In the genomic region with DNA sequence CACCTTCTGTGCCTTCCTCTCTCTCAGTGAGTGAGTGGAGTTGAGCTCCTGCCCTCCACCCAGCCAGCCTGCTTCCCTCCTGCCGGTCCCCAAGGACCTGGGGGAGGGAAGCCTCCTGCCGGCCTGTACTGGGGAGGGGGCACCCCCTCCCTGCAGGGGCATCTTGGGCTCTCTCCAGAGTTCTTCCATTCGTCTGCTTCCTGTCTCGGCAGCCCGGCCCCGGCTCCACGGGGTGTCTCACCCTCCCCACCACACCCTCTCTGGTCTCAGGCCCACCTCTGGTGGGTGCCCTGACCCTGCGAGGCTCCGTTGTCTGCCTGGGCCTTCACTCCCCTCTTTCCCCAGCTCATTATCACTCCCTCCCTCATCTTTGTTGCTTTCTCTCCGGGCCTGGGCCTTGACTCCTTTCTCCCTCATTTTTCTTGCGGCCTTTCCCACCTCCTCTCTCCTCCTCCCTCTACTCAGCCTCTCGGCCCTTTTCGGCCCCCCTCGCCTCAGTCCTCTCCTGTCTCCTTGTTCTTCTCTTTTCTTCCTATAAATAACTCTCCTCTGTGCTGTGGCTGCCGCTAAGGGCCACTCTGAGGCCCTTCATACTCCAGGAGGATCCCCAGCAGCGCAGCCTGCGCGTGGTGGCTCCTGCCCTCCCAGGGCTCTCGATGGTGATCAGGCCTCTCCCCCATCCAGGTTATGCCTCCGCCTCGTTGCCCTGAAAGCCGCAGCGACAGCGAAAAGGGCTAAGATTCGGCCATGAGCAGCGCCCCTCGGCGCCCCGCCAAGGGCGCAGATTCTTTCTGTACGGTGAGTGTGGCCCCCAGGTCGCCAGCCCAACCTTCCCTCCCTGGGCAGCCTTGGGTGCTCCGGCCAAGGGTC, we compare ENCODE assay signal across 1 cellular context.
TF ChIP-seq lines count a peak whose summit lies in the region.

No MANE protein-coding gene starts in this region.

TF ChIP-seq in HepG2, 621 proteins besides CTCF, POLR2A, EP300 and RAD21:
- TF ChIP-seq ZNF136 (CRISPR knock-in tag; IDR thresholded peaks at IDR 0.05; ENCODE audit: low read depth) (no peak), ZNF788 (CRISPR knock-in tag; IDR thresholded peaks at IDR 0.05; ENCODE audit: borderline replicate concordance) (0 out of 2 replicates have a peak, but pooled peaks have one; percentile 4), ZBTB38 (CRISPR knock-in tag; IDR thresholded peaks at IDR 0.05) (0 out of 2 replicates have a peak, but pooled peaks have one; percentile 7), ZNF12 (CRISPR knock-in tag; IDR thresholded peaks at IDR 0.05) (no peak), PAWR (CRISPR knock-in tag; IDR thresholded peaks at IDR 0.05; ENCODE audit: borderline replicate concordance) (no peak), KLF16 (CRISPR knock-in tag; IDR thresholded peaks at IDR 0.05) (no peak), SRSF1 (optimal IDR thresholded peaks at IDR 0.05; ENCODE audit: low read depth, low read length) (peak; percentile 13), ZNF768 (CRISPR knock-in tag; IDR thresholded peaks at IDR 0.05) (peak; percentile 72; the same call in 1 of the 2 replicates), ZNF225 (CRISPR knock-in tag; IDR thresholded peaks at IDR 0.05) (0 out of 2 replicates have a peak, but pooled peaks have one; percentile 25), AGO1 (IDR thresholded peaks at IDR 0.05; ENCODE audit: low read depth, low read length, poor library complexity, severe bottlenecking) (peak; percentile 0), ZNF274 (CRISPR knock-in tag; IDR thresholded peaks at IDR 0.05) (0 out of 2 replicates have a peak, but pooled peaks have one; percentile 15), HIVEP1 (CRISPR knock-in tag; IDR thresholded peaks at IDR 0.05) (no peak), ZSCAN22 (CRISPR knock-in tag; IDR thresholded peaks at IDR 0.05) (no peak), ZNF83 (CRISPR knock-in tag; IDR thresholded peaks at IDR 0.05; ENCODE audit: borderline replicate concordance) (no peak), ZNF251 (CRISPR knock-in tag; IDR thresholded peaks at IDR 0.05) (no peak)
- TF ChIP-seq, protein P1, sequence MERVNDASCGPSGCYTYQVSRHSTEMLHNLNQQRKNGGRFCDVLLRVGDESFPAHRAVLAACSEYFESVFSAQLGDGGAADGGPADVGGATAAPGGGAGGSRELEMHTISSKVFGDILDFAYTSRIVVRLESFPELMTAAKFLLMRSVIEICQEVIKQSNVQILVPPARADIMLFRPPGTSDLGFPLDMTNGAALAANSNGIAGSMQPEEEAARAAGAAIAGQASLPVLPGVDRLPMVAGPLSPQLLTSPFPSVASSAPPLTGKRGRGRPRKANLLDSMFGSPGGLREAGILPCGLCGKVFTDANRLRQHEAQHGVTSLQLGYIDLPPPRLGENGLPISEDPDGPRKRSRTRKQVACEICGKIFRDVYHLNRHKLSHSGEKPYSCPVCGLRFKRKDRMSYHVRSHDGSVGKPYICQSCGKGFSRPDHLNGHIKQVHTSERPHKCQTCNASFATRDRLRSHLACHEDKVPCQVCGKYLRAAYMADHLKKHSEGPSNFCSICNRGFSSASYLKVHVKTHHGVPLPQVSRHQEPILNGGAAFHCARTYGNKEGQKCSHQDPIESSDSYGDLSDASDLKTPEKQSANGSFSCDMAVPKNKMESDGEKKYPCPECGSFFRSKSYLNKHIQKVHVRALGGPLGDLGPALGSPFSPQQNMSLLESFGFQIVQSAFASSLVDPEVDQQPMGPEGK (CRISPR knock-in tag; IDR thresholded peaks at IDR 0.05) = no peak
- TF ChIP-seq, protein P2, sequence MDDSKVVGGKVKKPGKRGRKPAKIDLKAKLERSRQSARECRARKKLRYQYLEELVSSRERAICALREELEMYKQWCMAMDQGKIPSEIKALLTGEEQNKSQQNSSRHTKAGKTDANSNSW (CRISPR knock-in tag; IDR thresholded peaks at IDR 0.05; ENCODE audit: borderline replicate concordance) = 0 out of 2 replicates have a peak, but pooled peaks have one; percentile 22
- TF ChIP-seq, protein P3, sequence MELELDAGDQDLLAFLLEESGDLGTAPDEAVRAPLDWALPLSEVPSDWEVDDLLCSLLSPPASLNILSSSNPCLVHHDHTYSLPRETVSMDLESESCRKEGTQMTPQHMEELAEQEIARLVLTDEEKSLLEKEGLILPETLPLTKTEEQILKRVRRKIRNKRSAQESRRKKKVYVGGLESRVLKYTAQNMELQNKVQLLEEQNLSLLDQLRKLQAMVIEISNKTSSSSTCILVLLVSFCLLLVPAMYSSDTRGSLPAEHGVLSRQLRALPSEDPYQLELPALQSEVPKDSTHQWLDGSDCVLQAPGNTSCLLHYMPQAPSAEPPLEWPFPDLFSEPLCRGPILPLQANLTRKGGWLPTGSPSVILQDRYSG (CRISPR knock-in tag; IDR thresholded peaks at IDR 0.05) = no peak
